In genomic region chr16:31177136-31177535, GRCh38 we compare ENCODE assay signal across 7 cellular contexts. TPM values are rescaled to one million over a fixed set of nuclear protein-coding genes. Genes with fewer than 3 reads are reported as not detected.
DNase-seq lines count a peak whose midpoint lies in the region; ATAC-seq and TF ChIP-seq lines count a peak whose summit lies in the region.
"Had no signal": no experiment of that assay in that cellular context is flagged by ENCODE, and none has a peak within 500 bp of the region (broad histone marks: within the 10 kb centered on the region; RNA-seq: fewer than 3 reads in every experiment).

No MANE protein-coding gene starts in this region.

- H3K27ac ChIP-seq in HL-60 (replicated peaks) (no peak overlapping the region), caudate nucleus (ENCODE audit: low read depth, low read length) (no peak overlapping the region)

- TF ChIP-seq CTCF in HL-60 (IDR thresholded peaks at IDR 0.05; ENCODE audit: insufficient read depth, low read length): no peak

- no peaks in the 10 kb centered on the region for H3K9me3 Mint-ChIP-seq in activated CD4-positive, alpha-beta T cell treated with anti-CD3 and anti-CD28 coated beads, Interleukin-2, amount 10 ng/mL, durations not matched to agents 7 days and 5 days
- no peaks in the 10 kb centered on the region for H3K9me3 Mint-ChIP-seq in memory B cell

- no peaks in the 10 kb centered on the region for H3K27me3 ChIP-seq in HL-60 (ENCODE audit: insufficient read depth, poor library complexity, severe bottlenecking)

- H3K27me3 Mint-ChIP-seq in activated CD4-positive, alpha-beta T cell treated with anti-CD3 and anti-CD28 coated beads, Interleukin-2, amount 10 ng/mL, durations not matched to agents 7 days and 5 days: no peaks in the 10 kb centered on the region
- H3K27me3 Mint-ChIP-seq in memory B cell: no peaks in the 10 kb centered on the region

- peaks cover 16% of the 10 kb centered on the region for H3K36me3 Mint-ChIP-seq in activated CD4-positive, alpha-beta T cell treated with anti-CD3 and anti-CD28 coated beads, Interleukin-2, amount 10 ng/mL, durations not matched to agents 7 days and 5 days (ENCODE audit: low read depth)
- no peaks in the 10 kb centered on the region for H3K36me3 Mint-ChIP-seq in memory B cell

- CTCF ChIA-PET in activated CD4-positive, alpha-beta T cell treated with anti-CD3 and anti-CD28 coated beads, Interleukin-2, amount 10 ng/mL, durations not matched to agents 7 days and 5 days (lab: Charles Lee): interaction anchor here (0.5 to 2.6 kb wide), 5 partner anchors 26 to 700 kb away, joined by 3 to 20 read pairs (median 3); partner anchors contain the start of gene KAT8

- ATAC-seq in memory B cell (ENCODE audit: low read depth): no peak
- ATAC-seq in GM18909 (IDR thresholded peaks at IDR 0.05; ENCODE audit: poor library complexity, unreplicated experiment): no peak

- DNase-seq in HL-60 (ENCODE audit: low read depth in 1 of 2, low spot score in 1 of 2): peak; percentile 65 to 72
- DNase-seq in activated CD4-positive, alpha-beta T cell treated with anti-CD3 and anti-CD28 coated beads, Interleukin-2, amount 10 ng/mL, durations not matched to agents 7 days and 5 days: peak; percentile 74
- no peak for DNase-seq in memory B cell (ENCODE audit: low spot score in 2 of 2)
- no peak for DNase-seq in caudate nucleus (lab: John Stamatoyannopoulos, UW)
- no peak for DNase-seq in NOMO-1 treated with DMSO at 0.1 percent for 48 hours (lab: John Stamatoyannopoulos, UW; ENCODE audit: unreplicated experiment)
- DNase-seq: trophoblast cell had no signal

- H3K27ac Mint-ChIP-seq in activated CD4-positive, alpha-beta T cell treated with anti-CD3 and anti-CD28 coated beads, Interleukin-2, amount 10 ng/mL, durations not matched to agents 7 days and 5 days: peak overlapping the region; percentile 99
- H3K27ac Mint-ChIP-seq in memory B cell: peak overlapping the region; percentile 10

- no peak overlapping the region for H3K4me3 ChIP-seq in HL-60 (replicated peaks; ENCODE audit: insufficient read depth, low read length)

- POLR2A ChIA-PET in activated CD4-positive, alpha-beta T cell treated with anti-CD3 and anti-CD28 coated beads, Interleukin-2, amount 10 ng/mL, durations not matched to agents 7 days and 5 days (lab: Charles Lee): no interaction called here

- H3K4me3 Mint-ChIP-seq in activated CD4-positive, alpha-beta T cell treated with anti-CD3 and anti-CD28 coated beads, Interleukin-2, amount 10 ng/mL, durations not matched to agents 7 days and 5 days: peak overlapping the region; percentile 63
- H3K4me3 Mint-ChIP-seq in memory B cell: peak overlapping the region; percentile 67

- H3K4me1 Mint-ChIP-seq in activated CD4-positive, alpha-beta T cell treated with anti-CD3 and anti-CD28 coated beads, Interleukin-2, amount 10 ng/mL, durations not matched to agents 7 days and 5 days: peaks cover 25% of the 10 kb centered on the region
- H3K4me1 Mint-ChIP-seq in memory B cell: peaks cover 20% of the 10 kb centered on the region

RNA-seq across cellular contexts. Expression of gene FUS, which starts 2.8 kb away (rescaled TPM):
- total RNA-seq in activated CD4-positive, alpha-beta T cell treated with anti-CD3 and anti-CD28 coated beads, Interleukin-2, amount 10 ng/mL, durations not matched to agents 7 days and 5 days: 100 to 1,000 TPM; 552 to 581 TPM

RNA-seq across cellular contexts. Expression of gene PYCARD, which starts 25.4 kb away (rescaled TPM):
- total RNA-seq in activated CD4-positive, alpha-beta T cell treated with anti-CD3 and anti-CD28 coated beads, Interleukin-2, amount 10 ng/mL, durations not matched to agents 7 days and 5 days: 10 to 100 TPM; 66.8 to 68.0 TPM

RNA-seq across cellular contexts. Expression of gene PRSS36, which starts 27.3 kb away (rescaled TPM):
- total RNA-seq in activated CD4-positive, alpha-beta T cell treated with anti-CD3 and anti-CD28 coated beads, Interleukin-2, amount 10 ng/mL, durations not matched to agents 7 days and 5 days: 1 to 10 TPM in 1 of 2 experiments, under 1 TPM in 1; 0.89 to 1.7 TPM

RNA-seq across cellular contexts. Expression of gene TRIM72, which starts 36.8 kb away (rescaled TPM):
- not detected for total RNA-seq in activated CD4-positive, alpha-beta T cell treated with anti-CD3 and anti-CD28 coated beads, Interleukin-2, amount 10 ng/mL, durations not matched to agents 7 days and 5 days

RNA-seq across cellular contexts. Expression of gene PYDC1, which starts 39.8 kb away (rescaled TPM):
- total RNA-seq in activated CD4-positive, alpha-beta T cell treated with anti-CD3 and anti-CD28 coated beads, Interleukin-2, amount 10 ng/mL, durations not matched to agents 7 days and 5 days: not detected

Comparison
In these comparisons a context has a peak if more than half of its experiments do, and no peak if none do; other contexts are left out.
1. DNase-seq: peak in HL-60 (2 of 2) and activated CD4-positive, alpha-beta T cell treated with anti-CD3 and anti-CD28 coated beads, Interleukin-2, amount 10 ng/mL, durations not matched to agents 7 days and 5 days (single experiment); none in memory B cell (0 of 2), caudate nucleus (0 of 61) and NOMO-1 treated with DMSO at 0.1 percent for 48 hours (single experiment).